Comparison of ENCODE assay signal across 10 cellular contexts in genomic region chr15:85710340-85710842, GRCh38.
DNase-seq lines count a peak whose midpoint lies in the region; ATAC-seq, FAIRE-seq and TF ChIP-seq lines count a peak whose summit lies in the region.
"Had no signal": no experiment of that assay in that cellular context is flagged by ENCODE, and none has a peak within 500 bp of the region (broad histone marks: within the 10 kb centered on the region; RNA-seq: fewer than 3 reads in every experiment).

No MANE protein-coding gene starts in this region.

- H3K27me3 ChIP-seq in GM12878 (replicated peaks in 1 of 2; ENCODE audit: control insufficient read depth in 2 of 2, insufficient read depth in 2 of 2, low read length in 1 of 2) (no peaks in the 10 kb centered on the region), ovary (no peaks in the 10 kb centered on the region), testis (no peaks in the 10 kb centered on the region)

- H4K20me1 ChIP-seq in GM12878 (ENCODE audit: control insufficient read depth, insufficient read depth) = no peaks in the 10 kb centered on the region

- CTCF ChIA-PET in GM12878 (lab: Yijun Ruan, JAX) = interaction anchor here (1.2 to 5.4 kb wide), 3 partner anchors 10 to 19 kb away, joined by 4 to 59 read pairs (median 25); no protein-coding TSS in a partner anchor

- RAD21 ChIA-PET in GM12878 (lab: Charles Lee; ENCODE audit: unreplicated experiment) = interaction anchor here (1.0 to 5.7 kb wide), 7 partner anchors 9 to 222 kb away, joined by 5 to 90 read pairs (median 6); no protein-coding TSS in a partner anchor

- DNase-seq in GM12865 (ENCODE audit: low read depth) (peak; percentile 90), GM12878 (ENCODE audit: low read depth, low spot score) (peak; percentile 75), ovary (no peak), GM19240 (ENCODE audit: insufficient read length, low spot score) (no peak), testis (no peak), GDM1 (lab: John Stamatoyannopoulos, UW) (no peak)
- DNase-seq: activated CD4-positive, alpha-beta T cell treated with anti-CD3 and anti-CD28 coated beads, Interleukin-2, amount 10 ng/mL, durations not matched to agents 7 days and 5 days; NCI-H187 treated with DMSO at 0.1 percent for 48 hours had no signal

- in situ Hi-C loops in GM12878 (cut with MboI) = no loop called here

- 8% methylated on average over 7 of the region's 7 CpGs for WGBS in GM12878 (ENCODE audit: insufficient coverage, insufficient replicate concordance, low lambda C conversion rate, missing lambda C conversion rate)
- 93 to 95% (median 94%) methylated on average over 7 of the region's 7 CpGs for WGBS in ovary, 3 donors
- 95 to 96% methylated on average over 7 of the region's 7 CpGs for WGBS in testis, 2 donors

- FAIRE-seq in GM12878 (lab: Jason Lieb, UNC) = peak; percentile 61

- SMC1A ChIA-PET in GM12878 (lab: Charles Lee; ENCODE audit: uncharacterized antibody, unreplicated experiment) = interaction anchor here (0.8 to 5.6 kb wide), 11 partner anchors 7 to 299 kb away, joined by 3 to 142 read pairs (median 4); no protein-coding TSS in a partner anchor

- peaks cover 51% of the 10 kb centered on the region for H3K4me1 ChIP-seq in GM12878 (ENCODE audit: control insufficient read depth, insufficient read depth, low read length)
- peaks cover 13% of the 10 kb centered on the region for H3K4me1 ChIP-seq in ovary (ENCODE audit: insufficient read depth)
- H3K4me1 ChIP-seq in testis = peaks cover 25% of the 10 kb centered on the region

- ATAC-seq in GM19023 (IDR thresholded peaks at IDR 0.05; ENCODE audit: unreplicated experiment) (peak; percentile 67), HG02943 (IDR thresholded peaks at IDR 0.05; ENCODE audit: low read depth, unreplicated experiment) (peak; percentile 49), GM12878 (peak; percentile 66)

- H2AFZ ChIP-seq in GM12878 (ENCODE audit: control insufficient read depth, low read depth, low read length) = no peak overlapping the region

- H3K9me3 ChIP-seq in GM12878 (replicated peaks; ENCODE audit: control insufficient read depth, insufficient read depth, low read length) = no peaks in the 10 kb centered on the region
- no peaks in the 10 kb centered on the region for H3K9me3 ChIP-seq in ovary
- no peaks in the 10 kb centered on the region for H3K9me3 ChIP-seq in testis

- TF ChIP-seq EP300 in GM12878 (IDR thresholded peaks at IDR 0.05; ENCODE audit: borderline replicate concordance in 1 of 2, control insufficient read depth in 1 of 2, low read depth in 2 of 2, low read length in 2 of 2) (peak; percentile 79 to 96; a peak in 3 of 4 replicates), ovary (IDR thresholded peaks at IDR 0.05) (no peak)

- no peak for TF ChIP-seq RAD21 in GM12878 (IDR thresholded peaks at IDR 0.05; ENCODE audit: insufficient read depth, low read depth, low read length)

- H3K4me2 ChIP-seq in GM12878 (ENCODE audit: control insufficient read depth, insufficient read depth) = peak overlapping the region; percentile 99

- POLR2A ChIA-PET in GM12878 (lab: Charles Lee) = interaction anchor here (0.7 to 5.4 kb wide), 4 partner anchors 9 to 222 kb away, joined by 3 to 86 read pairs (median 9); no protein-coding TSS in a partner anchor

- H3K27ac ChIP-seq in GM12878 (ENCODE audit: control insufficient read depth, insufficient read depth) (peak overlapping the region; percentile 99), ovary (no peak overlapping the region), testis (no peak overlapping the region)

- H3K79me2 ChIP-seq in GM12878 (ENCODE audit: control insufficient read depth, insufficient read depth, low read length) = peaks cover 59% of the 10 kb centered on the region

- H3K4me3 ChIP-seq in GM12865 (ENCODE audit: low read depth, low read length) (peak overlapping the region; percentile 15), GM12878 (peak overlapping the region; percentile 52), ovary (no peak overlapping the region), testis (no peak overlapping the region)

- peak; percentile 69; the same call in 1 of the 2 replicates for TF ChIP-seq POLR2A in GM12878 (IDR thresholded peaks at IDR 0.05; ENCODE audit: low read depth, low read length)
- no peak for TF ChIP-seq POLR2A in ovary (IDR thresholded peaks at IDR 0.05)
- TF ChIP-seq POLR2A in testis (IDR thresholded peaks at IDR 0.05) = no peak

- H3K36me3 ChIP-seq in GM12878 (ENCODE audit: control insufficient read depth in 2 of 2, insufficient read depth in 2 of 2, low read length in 1 of 2) = peaks cover 4 to 21% of the 10 kb centered on the region in 2 experiments
- no peaks in the 10 kb centered on the region for H3K36me3 ChIP-seq in ovary
- no peaks in the 10 kb centered on the region for H3K36me3 ChIP-seq in testis (ENCODE audit: low read depth, missing control alignments)

- peak overlapping the region; percentile 79 for H3K9ac ChIP-seq in GM12878 (ENCODE audit: control insufficient read depth, insufficient read depth, low read length)

- intact Hi-C loops in GM12878 (cut with micrococcal nuclease; ENCODE audit: unreplicated experiment) (loop anchor here (5.0 kb wide), 1 partner anchor 223 kb away; no protein-coding TSS in a partner anchor), ovary (cut with DNase I) (loop anchor here in 1 of 4 donors (10.0 kb wide), 1 partner anchor 96 kb away; no protein-coding TSS in a partner anchor), testis (cut with DNase I; ENCODE audit: low total_unique reads) (no loop called here)

- BruUV-seq in GM12878 (replicated peaks; lab: Mats Ljungman, UMichigan) = no TSS peak

- TF ChIP-seq CTCF in GM12865 (IDR thresholded peaks at IDR 0.05; ENCODE audit: insufficient read depth, low read depth, low read length, missing control alignments) = no peak
- no peak for TF ChIP-seq CTCF in GM12878 (IDR thresholded peaks at IDR 0.05 in 2 of 3, conservative IDR thresholded peaks at IDR 0.05 in 1 of 3; ENCODE audit: control insufficient read depth in 2 of 3, extremely low read depth in 1 of 3, insufficient read depth in 1 of 3, low read depth in 3 of 3, low read length in 3 of 3)
- TF ChIP-seq CTCF in ovary (IDR thresholded peaks at IDR 0.05) = no peak
- TF ChIP-seq CTCF in testis (IDR thresholded peaks at IDR 0.05) = no peak

TF ChIP-seq in GM12878, 131 proteins besides CTCF, POLR2A, EP300 and RAD21 (continues in another document):
- TF ChIP-seq PAX5 (IDR thresholded peaks at IDR 0.05; ENCODE audit: borderline replicate concordance, low read depth, low read length) (peak; percentile 84; the same call in 1 of the 2 replicates), ZBED1 (IDR thresholded peaks at IDR 0.05; ENCODE audit: borderline replicate concordance) (peak; percentile 92; the same call in 1 of the 2 replicates), MEF2A (IDR thresholded peaks at IDR 0.05; ENCODE audit: insufficient read depth, low read depth, low read length) (peak; percentile 85), NR2F1 (conservative IDR thresholded peaks at IDR 0.05) (peak; percentile 89), FOS (IDR thresholded peaks at IDR 0.05; ENCODE audit: borderline replicate concordance, extremely low read depth, insufficient read length) (no peak), TCF7 (IDR thresholded peaks at IDR 0.05; ENCODE audit: borderline replicate concordance) (peak; percentile 67; the same call in 1 of the 2 replicates), SRF (IDR thresholded peaks at IDR 0.05; ENCODE audit: low read depth in 2 of 2, low read length in 2 of 2) (peak in 1 of 2 experiments; percentile 75; a peak in 2 of 4 replicates), EED (IDR thresholded peaks at IDR 0.05; ENCODE audit: low read depth) (peak; percentile 98), MEF2B (IDR thresholded peaks at IDR 0.05; ENCODE audit: partially characterized antibody, poor library complexity, severe bottlenecking) (peak; percentile 83)
- TF ChIP-seq, protein P1, sequence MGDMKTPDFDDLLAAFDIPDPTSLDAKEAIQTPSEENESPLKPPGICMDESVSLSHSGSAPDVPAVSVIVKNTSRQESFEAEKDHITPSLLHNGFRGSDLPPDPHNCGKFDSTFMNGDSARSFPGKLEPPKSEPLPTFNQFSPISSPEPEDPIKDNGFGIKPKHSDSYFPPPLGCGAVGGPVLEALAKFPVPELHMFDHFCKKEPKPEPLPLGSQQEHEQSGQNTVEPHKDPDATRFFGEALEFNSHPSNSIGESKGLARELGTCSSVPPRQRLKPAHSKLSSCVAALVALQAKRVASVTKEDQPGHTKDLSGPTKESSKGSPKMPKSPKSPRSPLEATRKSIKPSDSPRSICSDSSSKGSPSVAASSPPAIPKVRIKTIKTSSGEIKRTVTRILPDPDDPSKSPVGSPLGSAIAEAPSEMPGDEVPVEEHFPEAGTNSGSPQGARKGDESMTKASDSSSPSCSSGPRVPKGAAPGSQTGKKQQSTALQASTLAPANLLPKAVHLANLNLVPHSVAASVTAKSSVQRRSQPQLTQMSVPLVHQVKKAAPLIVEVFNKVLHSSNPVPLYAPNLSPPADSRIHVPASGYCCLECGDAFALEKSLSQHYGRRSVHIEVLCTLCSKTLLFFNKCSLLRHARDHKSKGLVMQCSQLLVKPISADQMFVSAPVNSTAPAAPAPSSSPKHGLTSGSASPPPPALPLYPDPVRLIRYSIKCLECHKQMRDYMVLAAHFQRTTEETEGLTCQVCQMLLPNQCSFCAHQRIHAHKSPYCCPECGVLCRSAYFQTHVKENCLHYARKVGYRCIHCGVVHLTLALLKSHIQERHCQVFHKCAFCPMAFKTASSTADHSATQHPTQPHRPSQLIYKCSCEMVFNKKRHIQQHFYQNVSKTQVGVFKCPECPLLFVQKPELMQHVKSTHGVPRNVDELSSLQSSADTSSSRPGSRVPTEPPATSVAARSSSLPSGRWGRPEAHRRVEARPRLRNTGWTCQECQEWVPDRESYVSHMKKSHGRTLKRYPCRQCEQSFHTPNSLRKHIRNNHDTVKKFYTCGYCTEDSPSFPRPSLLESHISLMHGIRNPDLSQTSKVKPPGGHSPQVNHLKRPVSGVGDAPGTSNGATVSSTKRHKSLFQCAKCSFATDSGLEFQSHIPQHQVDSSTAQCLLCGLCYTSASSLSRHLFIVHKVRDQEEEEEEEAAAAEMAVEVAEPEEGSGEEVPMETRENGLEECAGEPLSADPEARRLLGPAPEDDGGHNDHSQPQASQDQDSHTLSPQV (IDR thresholded peaks at IDR 0.05) = 0 out of 2 replicates have a peak, but pooled peaks have one; percentile 11
- TF ChIP-seq, protein P2, sequence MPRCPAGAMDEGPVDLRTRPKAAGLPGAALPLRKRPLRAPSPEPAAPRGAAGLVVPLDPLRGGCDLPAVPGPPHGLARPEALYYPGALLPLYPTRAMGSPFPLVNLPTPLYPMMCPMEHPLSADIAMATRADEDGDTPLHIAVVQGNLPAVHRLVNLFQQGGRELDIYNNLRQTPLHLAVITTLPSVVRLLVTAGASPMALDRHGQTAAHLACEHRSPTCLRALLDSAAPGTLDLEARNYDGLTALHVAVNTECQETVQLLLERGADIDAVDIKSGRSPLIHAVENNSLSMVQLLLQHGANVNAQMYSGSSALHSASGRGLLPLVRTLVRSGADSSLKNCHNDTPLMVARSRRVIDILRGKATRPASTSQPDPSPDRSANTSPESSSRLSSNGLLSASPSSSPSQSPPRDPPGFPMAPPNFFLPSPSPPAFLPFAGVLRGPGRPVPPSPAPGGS (IDR thresholded peaks at IDR 0.05; ENCODE audit: borderline replicate concordance, insufficient read depth, low read depth, low read length, poor library complexity, severe bottlenecking) = peak; percentile 93

Comparison
In these comparisons a context has a peak if more than half of its experiments do, and no peak if none do; other contexts are left out.
1. DNase-seq: peak in GM12865 (single experiment) and GM12878 (single experiment); none in ovary (0 of 5), GM19240 (single experiment), testis (single experiment) and GDM1 (single experiment).
2. H3K4me3 ChIP-seq: peak in GM12865 (single experiment) and GM12878 (single experiment); none in ovary (single experiment) and testis (0 of 2).
3. Peak in every context shown above with its lines, with median percentiles within 50 percentile points of each other: ATAC-seq.